ENCODE assay signal across 21 cellular contexts in the genomic region with DNA sequence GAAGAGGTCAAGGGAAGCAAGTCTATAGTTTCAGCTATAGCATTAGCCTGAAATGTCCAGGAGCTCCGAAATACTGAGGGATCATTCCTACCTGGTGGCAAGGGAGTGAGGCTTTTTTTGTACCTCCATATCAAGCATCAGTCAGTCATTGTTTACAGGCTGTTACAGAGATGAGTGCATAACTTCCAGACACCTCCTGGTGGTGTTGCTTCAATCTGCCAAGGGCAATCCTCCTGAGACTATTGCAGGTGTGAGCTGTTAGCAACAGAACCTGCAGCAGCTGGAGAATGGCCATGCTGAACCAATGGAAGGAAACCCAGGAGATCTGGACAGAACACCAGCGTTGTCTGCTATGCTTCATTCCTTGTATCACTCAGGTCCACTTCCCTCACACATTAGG.
"Had no signal": no experiment of that assay in that cellular context is flagged by ENCODE, and none has a peak within 500 bp of the region (broad histone marks: within the 10 kb centered on the region; RNA-seq: fewer than 3 reads in every experiment).

No MANE protein-coding gene starts in this region.

- H3K4me3 ChIP-seq: breast epithelium, dorsolateral prefrontal cortex, esophagus muscularis mucosa, spleen, transverse colon had no signal

- H3K4me3 Mint-ChIP-seq: activated CD8-positive, alpha-beta T cell treated with anti-CD3 and anti-CD28 coated beads for 36 hours; activated T-helper 1 cell treated with anti-CD3 and anti-CD28 coated beads, Interleukin-12 subunit alpha, Interleukin-12 subunit beta, Interleukin-2, Interleukin-4 antibody, amounts not matched to agents 30 ng/mL and 10 ng/mL and 1 ng/mL, durations not matched to agents 14 hours and 24 hours and 36 hours; natural killer cell treated with Interleukin-12 subunit alpha and Interleukin-12 subunit beta and Interleukin-15 and Interleukin-18, amount 100 ng/mL, for 72 hours had no signal

- DNase-seq: activated CD4-positive, alpha-beta T cell treated with anti-CD3 and anti-CD28 coated beads for 4 hours; activated CD8-positive, alpha-beta memory T cell treated with anti-CD3 and anti-CD28 coated beads, Interleukin-2, amount 50 U/mL, for 4 hours; activated CD8-positive, alpha-beta T cell treated with anti-CD3 and anti-CD28 coated beads for 36 hours; activated naive CD4-positive, alpha-beta T cell; aorta; dorsolateral prefrontal cortex; foreskin fibroblast; mammary epithelial cell; occipital lobe; spleen; stimulated activated CD4-positive, alpha-beta T cell treated with anti-CD3 and anti-CD28 coated beads, Interleukin-2, amount 100 ng/mL, for 24 hours; stimulated activated naive CD4-positive, alpha-beta T cell; substantia nigra; transverse colon; WERI-Rb-1 had no signal

- H3K36me3 Mint-ChIP-seq: natural killer cell treated with Interleukin-12 subunit alpha and Interleukin-12 subunit beta and Interleukin-15 and Interleukin-18, amount 100 ng/mL, for 72 hours had no signal

- H3K27me3 ChIP-seq: breast epithelium, transverse colon had no signal

- H3K27ac Mint-ChIP-seq: activated CD8-positive, alpha-beta T cell treated with anti-CD3 and anti-CD28 coated beads for 36 hours; activated T-helper 1 cell treated with anti-CD3 and anti-CD28 coated beads, Interleukin-12 subunit alpha, Interleukin-12 subunit beta, Interleukin-2, Interleukin-4 antibody, amounts not matched to agents 30 ng/mL and 10 ng/mL and 1 ng/mL, durations not matched to agents 14 hours and 24 hours and 36 hours; natural killer cell treated with Interleukin-12 subunit alpha and Interleukin-12 subunit beta and Interleukin-15 and Interleukin-18, amount 100 ng/mL, for 72 hours had no signal

- H3K27ac ChIP-seq: breast epithelium, dorsolateral prefrontal cortex, esophagus muscularis mucosa, spleen, transverse colon, WERI-Rb-1 had no signal

- H3K4me1 ChIP-seq: breast epithelium, esophagus muscularis mucosa, spleen had no signal

- ATAC-seq: activated CD8-positive, alpha-beta T cell treated with anti-CD3 and anti-CD28 coated beads for 36 hours; left lobe of liver; natural killer cell treated with Interleukin-12 subunit alpha and Interleukin-12 subunit beta and Interleukin-15 and Interleukin-18, amount 100 ng/mL, for 72 hours; sciatic nerve had no signal

- H3K36me3 ChIP-seq: breast epithelium, esophagus muscularis mucosa, spleen, transverse colon, WERI-Rb-1 had no signal

- H3K9me3 Mint-ChIP-seq: activated CD8-positive, alpha-beta T cell treated with anti-CD3 and anti-CD28 coated beads for 36 hours; activated T-helper 1 cell treated with anti-CD3 and anti-CD28 coated beads, Interleukin-12 subunit alpha, Interleukin-12 subunit beta, Interleukin-2, Interleukin-4 antibody, amounts not matched to agents 30 ng/mL and 10 ng/mL and 1 ng/mL, durations not matched to agents 14 hours and 24 hours and 36 hours; natural killer cell treated with Interleukin-12 subunit alpha and Interleukin-12 subunit beta and Interleukin-15 and Interleukin-18, amount 100 ng/mL, for 72 hours had no signal

- H3K9me3 ChIP-seq: breast epithelium, esophagus muscularis mucosa, spleen, transverse colon had no signal
